8 cellular contexts compared by ENCODE assay signal in the genomic region with DNA sequence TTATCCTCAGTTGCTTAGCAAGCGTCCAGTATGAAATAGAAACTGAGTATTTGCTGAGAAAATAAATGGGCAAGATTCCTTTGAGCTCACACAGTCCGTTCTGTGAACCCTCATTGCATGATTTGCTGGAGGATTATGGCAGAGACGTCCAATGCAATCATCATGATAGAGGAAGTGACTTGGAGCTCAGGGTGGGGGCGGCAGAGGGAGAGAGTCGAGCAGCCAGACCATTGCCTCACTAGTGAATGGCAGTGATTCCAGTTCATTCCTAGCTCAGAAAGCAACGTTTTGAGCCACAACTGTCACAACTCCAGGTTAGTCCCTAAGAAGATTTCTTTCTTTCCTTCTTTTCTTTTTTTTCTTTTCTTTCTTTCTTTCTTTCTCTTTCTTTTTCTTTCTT. TPM values are rescaled to one million over a fixed set of nuclear protein-coding genes. Genes with fewer than 3 reads are reported as not detected.
DNase-seq lines count a peak whose midpoint lies in the region; TF ChIP-seq lines count a peak whose summit lies in the region.

No MANE protein-coding gene starts in this region.

- H3K4me1 ChIP-seq in SJSA1 (replicated peaks) = no peaks in the 10 kb centered on the region
- peaks cover 38 to 43% of the 10 kb centered on the region in 2 experiments for H3K4me1 ChIP-seq in neutrophil (ENCODE audit: control insufficient read depth in 1 of 2, insufficient read depth in 1 of 2, low read depth in 1 of 2, low read length in 1 of 2)
- H3K4me1 ChIP-seq in effector memory CD4-positive, alpha-beta T cell (ENCODE audit: control insufficient read depth, insufficient read depth, low read length, poor library complexity, severe bottlenecking) = no peaks in the 10 kb centered on the region

- H3K36me3 ChIP-seq in SJSA1 = no peaks in the 10 kb centered on the region
- no peaks in the 10 kb centered on the region for H3K36me3 ChIP-seq in neutrophil
- H3K36me3 ChIP-seq in effector memory CD4-positive, alpha-beta T cell (ENCODE audit: control insufficient read depth, insufficient read depth, low read length) = no peaks in the 10 kb centered on the region

- TF ChIP-seq CTCF in GM20000 (IDR thresholded peaks at IDR 0.05; ENCODE audit: extremely low read depth, missing control alignments) = no peak
- TF ChIP-seq CTCF in coronary artery (IDR thresholded peaks at IDR 0.05) = no peak
- TF ChIP-seq CTCF in neutrophil (IDR thresholded peaks at IDR 0.05) = no peak

- peak; percentile 38 for DNase-seq in GM20000 (ENCODE audit: low spot score)
- DNase-seq in SJSA1 (ENCODE audit: low read depth in 1 of 2, low spot score in 2 of 2) = peak; percentile 7 to 41
- DNase-seq in coronary artery (ENCODE audit: low spot score) = no peak
- no peak for DNase-seq in ecto neural progenitor cell (ENCODE audit: low spot score)
- no peak for DNase-seq in effector memory CD4-positive, alpha-beta T cell
- DNase-seq in NCI-H2029 treated with DMSO at 0.1 percent for 48 hours (lab: John Stamatoyannopoulos, UW) = no peak
- DNase-seq in activated CD4-positive, CD25-positive, alpha-beta regulatory T cell treated with anti-CD3 and anti-CD28 coated beads, Interleukin-2, amount 50 U/mL, for 72 hours = no peak

- H3K27ac ChIP-seq in SJSA1 (no peak overlapping the region), coronary artery (peak overlapping the region in 1 of 2 donors; percentile 38), neutrophil (peak overlapping the region; percentile 30)
- no peak overlapping the region for H3K27ac ChIP-seq in effector memory CD4-positive, alpha-beta T cell (ENCODE audit: insufficient read depth, low read length, poor library complexity, severe bottlenecking)

- H3K27me3 ChIP-seq in SJSA1 (replicated peaks) = no peaks in the 10 kb centered on the region
- H3K27me3 ChIP-seq in neutrophil = no peaks in the 10 kb centered on the region
- no peaks in the 10 kb centered on the region for H3K27me3 ChIP-seq in effector memory CD4-positive, alpha-beta T cell (replicated peaks; ENCODE audit: control insufficient read depth, insufficient read depth, low read length, poor library complexity, severe bottlenecking)

- H3K4me3 ChIP-seq in SJSA1 (no peak overlapping the region), coronary artery (peak overlapping the region; percentile 12), neutrophil (ENCODE audit: low read depth in 1 of 2, low read length in 1 of 2) (peak overlapping the region; percentile 20 to 31)
- H3K4me3 ChIP-seq in effector memory CD4-positive, alpha-beta T cell (ENCODE audit: insufficient read depth, low read depth, low read length, poor library complexity, severe bottlenecking) = no peak overlapping the region

- H3K9me3 ChIP-seq in SJSA1 (replicated peaks) = no peaks in the 10 kb centered on the region
- H3K9me3 ChIP-seq in neutrophil = no peaks in the 10 kb centered on the region
- no peaks in the 10 kb centered on the region for H3K9me3 ChIP-seq in effector memory CD4-positive, alpha-beta T cell (ENCODE audit: control insufficient read depth, low read length)

RNA-seq across cellular contexts. Expression of a gene that starts 27.5 kb away (rescaled TPM):
- total RNA-seq in SJSA1 (2014; rRNA removed; shearing (Covaris generic)) = 0.06 and 0.39 TPM in 2 replicates

RNA-seq across cellular contexts. Expression of a gene that starts 28.9 kb away (rescaled TPM):
- total RNA-seq in SJSA1 (2014; rRNA removed; shearing (Covaris generic)) = 31.9 and 37.1 TPM in 2 replicates

Comparison
In these comparisons a context has a peak if more than half of its experiments do, and no peak if none do; other contexts are left out.
1. DNase-seq: peak in GM20000 (single experiment) and SJSA1 (2 of 2); none in coronary artery (single experiment), ecto neural progenitor cell (single experiment), effector memory CD4-positive, alpha-beta T cell (0 of 3), NCI-H2029 treated with DMSO at 0.1 percent for 48 hours (single experiment) and activated CD4-positive, CD25-positive, alpha-beta regulatory T cell treated with anti-CD3 and anti-CD28 coated beads, Interleukin-2, amount 50 U/mL, for 72 hours (single experiment).
2. H3K4me3 ChIP-seq: peak in coronary artery (single experiment) and neutrophil (2 of 2); none in SJSA1 (single experiment) and effector memory CD4-positive, alpha-beta T cell (single experiment).